Comparison of ENCODE assay signal across 1 cellular context in the genomic region with DNA sequence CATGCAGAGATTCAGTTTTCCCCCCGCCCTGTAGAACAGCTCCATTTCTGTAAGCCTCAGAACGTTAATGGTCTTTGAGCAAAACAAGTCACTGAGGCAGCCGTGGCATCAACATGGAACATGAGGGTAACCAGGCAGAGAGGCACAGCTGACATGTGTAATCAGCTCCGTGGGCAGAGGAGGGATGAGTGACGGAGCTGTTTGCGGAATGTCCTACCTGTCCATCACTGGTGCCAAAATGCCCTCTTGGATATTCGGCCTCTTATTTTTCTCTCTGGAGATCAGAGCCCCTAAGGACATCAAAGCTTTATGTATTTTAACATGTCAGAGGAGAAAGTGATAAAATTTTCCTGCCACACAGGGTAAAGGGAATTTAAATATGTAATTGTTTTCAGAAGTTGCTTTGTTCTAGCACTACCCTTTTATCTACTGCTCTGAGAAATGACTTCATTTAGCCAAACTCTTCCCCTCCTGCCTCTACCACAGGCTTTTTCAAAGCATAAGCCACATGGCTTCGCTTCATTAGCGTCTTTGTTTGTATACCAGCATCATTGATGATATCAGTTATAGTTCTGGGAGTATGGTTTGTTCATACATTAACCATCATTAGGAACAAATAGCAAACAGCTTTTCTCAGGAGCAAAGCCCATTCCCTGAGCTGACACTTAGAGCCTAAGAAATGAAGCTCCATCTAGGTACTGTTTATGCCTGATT.
TF ChIP-seq lines count a peak whose summit lies in the region.

No MANE protein-coding gene starts in this region.

TF ChIP-seq in SK-N-SH, 30 proteins besides CTCF, POLR2A, EP300 and RAD21:
- no peak for TF ChIP-seq FOXJ3 (CRISPR knock-in tag; IDR thresholded peaks at IDR 0.05)
- peak; percentile 39 for TF ChIP-seq GATA2 (CRISPR knock-in tag; IDR thresholded peaks at IDR 0.05)
- TF ChIP-seq MXI1 (IDR thresholded peaks at IDR 0.05; ENCODE audit: low read depth, low read length) = peak; percentile 16; the same call in 1 of the 2 replicates
